1 cellular context compared by ENCODE assay signal in the genomic region with DNA sequence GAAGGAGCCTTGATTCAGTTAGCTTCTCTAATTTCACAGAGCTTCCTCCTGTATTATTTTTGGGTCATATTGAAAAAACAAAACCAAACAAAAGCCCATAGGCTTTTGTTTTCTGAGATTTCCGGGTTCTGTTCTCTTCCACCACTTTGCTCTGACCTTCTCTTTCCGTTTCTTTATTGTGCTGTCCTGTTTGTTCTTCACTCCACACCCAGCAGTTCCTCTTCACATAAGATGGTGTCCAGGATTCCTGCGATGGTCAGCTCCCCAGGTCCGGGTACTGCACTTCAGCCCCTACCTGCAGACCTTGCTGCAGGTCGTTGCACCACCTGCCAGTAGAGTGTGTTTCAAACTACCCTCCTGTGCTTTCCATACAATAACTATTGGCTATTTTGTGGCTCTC.
A peak's percentile ranks its signal among the peaks of the same experiment; 100 is the strongest.
TF ChIP-seq lines count a peak whose summit lies in the region.

No MANE protein-coding gene starts in this region.

TF ChIP-seq in K562, 482 proteins besides CTCF, POLR2A, EP300 and RAD21:
- TF ChIP-seq, protein P1, sequence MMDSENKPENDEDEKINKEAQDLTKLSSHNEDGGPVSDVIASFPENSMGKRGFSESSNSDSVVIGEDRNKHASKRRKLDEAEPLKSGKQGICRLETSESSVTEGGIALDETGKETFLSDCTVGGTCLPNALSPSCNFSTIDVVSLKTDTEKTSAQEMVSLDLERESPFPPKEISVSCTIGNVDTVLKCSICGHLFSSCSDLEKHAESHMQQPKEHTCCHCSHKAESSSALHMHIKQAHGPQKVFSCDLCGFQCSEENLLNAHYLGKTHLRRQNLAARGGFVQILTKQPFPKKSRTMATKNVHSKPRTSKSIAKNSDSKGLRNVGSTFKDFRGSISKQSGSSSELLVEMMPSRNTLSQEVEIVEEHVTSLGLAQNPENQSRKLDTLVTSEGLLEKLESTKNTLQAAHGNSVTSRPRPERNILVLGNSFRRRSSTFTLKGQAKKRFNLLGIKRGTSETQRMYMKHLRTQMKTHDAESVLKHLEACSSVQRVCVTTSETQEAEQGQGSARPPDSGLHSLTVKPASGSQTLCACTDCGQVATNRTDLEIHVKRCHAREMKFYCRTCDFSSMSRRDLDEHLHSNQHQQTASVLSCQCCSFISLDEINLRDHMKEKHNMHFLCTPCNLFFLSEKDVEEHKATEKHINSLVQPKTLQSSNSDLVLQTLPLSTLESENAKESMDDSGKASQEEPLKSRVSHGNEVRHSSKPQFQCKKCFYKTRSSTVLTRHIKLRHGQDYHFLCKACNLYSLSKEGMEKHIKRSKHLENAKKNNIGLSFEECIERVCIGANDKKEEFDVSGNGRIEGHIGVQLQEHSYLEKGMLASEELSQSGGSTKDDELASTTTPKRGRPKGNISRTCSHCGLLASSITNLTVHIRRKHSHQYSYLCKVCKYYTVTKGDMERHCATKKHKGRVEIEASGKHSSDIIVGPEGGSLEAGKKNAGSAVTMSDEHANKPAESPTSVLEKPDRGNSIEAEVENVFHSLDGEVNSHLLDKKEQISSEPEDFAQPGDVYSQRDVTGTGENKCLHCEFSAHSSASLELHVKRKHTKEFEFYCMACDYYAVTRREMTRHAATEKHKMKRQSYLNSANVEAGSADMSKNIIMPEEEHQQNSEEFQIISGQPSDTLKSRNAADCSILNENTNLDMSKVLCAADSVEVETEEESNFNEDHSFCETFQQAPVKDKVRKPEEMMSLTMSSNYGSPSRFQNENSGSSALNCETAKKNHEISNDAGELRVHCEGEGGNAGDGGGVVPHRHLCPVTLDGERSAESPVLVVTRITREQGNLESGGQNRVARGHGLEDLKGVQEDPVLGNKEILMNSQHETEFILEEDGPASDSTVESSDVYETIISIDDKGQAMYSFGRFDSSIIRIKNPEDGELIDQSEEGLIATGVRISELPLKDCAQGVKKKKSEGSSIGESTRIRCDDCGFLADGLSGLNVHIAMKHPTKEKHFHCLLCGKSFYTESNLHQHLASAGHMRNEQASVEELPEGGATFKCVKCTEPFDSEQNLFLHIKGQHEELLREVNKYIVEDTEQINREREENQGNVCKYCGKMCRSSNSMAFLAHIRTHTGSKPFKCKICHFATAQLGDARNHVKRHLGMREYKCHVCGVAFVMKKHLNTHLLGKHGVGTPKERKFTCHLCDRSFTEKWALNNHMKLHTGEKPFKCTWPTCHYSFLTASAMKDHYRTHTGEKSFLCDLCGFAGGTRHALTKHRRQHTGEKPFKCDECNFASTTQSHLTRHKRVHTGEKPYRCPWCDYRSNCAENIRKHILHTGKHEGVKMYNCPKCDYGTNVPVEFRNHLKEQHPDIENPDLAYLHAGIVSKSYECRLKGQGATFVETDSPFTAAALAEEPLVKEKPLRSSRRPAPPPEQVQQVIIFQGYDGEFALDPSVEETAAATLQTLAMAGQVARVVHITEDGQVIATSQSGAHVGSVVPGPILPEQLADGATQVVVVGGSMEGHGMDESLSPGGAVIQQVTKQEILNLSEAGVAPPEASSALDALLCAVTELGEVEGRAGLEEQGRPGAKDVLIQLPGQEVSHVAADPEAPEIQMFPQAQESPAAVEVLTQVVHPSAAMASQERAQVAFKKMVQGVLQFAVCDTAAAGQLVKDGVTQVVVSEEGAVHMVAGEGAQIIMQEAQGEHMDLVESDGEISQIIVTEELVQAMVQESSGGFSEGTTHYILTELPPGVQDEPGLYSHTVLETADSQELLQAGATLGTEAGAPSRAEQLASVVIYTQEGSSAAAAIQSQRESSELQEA (IDR thresholded peaks at IDR 0.05; ENCODE audit: low read depth): no peak
- TF ChIP-seq IFI16 (CRISPR knock-in tag; IDR thresholded peaks at IDR 0.05): no peak
- TF ChIP-seq, protein P2, sequence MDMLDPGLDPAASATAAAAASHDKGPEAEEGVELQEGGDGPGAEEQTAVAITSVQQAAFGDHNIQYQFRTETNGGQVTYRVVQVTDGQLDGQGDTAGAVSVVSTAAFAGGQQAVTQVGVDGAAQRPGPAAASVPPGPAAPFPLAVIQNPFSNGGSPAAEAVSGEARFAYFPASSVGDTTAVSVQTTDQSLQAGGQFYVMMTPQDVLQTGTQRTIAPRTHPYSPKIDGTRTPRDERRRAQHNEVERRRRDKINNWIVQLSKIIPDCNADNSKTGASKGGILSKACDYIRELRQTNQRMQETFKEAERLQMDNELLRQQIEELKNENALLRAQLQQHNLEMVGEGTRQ (CRISPR knock-in tag; IDR thresholded peaks at IDR 0.05): no peak
- peak; percentile 24; the same call in 1 of the 2 replicates for TF ChIP-seq SPI1 (IDR thresholded peaks at IDR 0.05; ENCODE audit: borderline replicate concordance, low read depth, low read length)
- no peak for TF ChIP-seq SRSF9 (IDR thresholded peaks at IDR 0.05; ENCODE audit: borderline replicate concordance, low read depth, low read length)
- TF ChIP-seq, protein P3, sequence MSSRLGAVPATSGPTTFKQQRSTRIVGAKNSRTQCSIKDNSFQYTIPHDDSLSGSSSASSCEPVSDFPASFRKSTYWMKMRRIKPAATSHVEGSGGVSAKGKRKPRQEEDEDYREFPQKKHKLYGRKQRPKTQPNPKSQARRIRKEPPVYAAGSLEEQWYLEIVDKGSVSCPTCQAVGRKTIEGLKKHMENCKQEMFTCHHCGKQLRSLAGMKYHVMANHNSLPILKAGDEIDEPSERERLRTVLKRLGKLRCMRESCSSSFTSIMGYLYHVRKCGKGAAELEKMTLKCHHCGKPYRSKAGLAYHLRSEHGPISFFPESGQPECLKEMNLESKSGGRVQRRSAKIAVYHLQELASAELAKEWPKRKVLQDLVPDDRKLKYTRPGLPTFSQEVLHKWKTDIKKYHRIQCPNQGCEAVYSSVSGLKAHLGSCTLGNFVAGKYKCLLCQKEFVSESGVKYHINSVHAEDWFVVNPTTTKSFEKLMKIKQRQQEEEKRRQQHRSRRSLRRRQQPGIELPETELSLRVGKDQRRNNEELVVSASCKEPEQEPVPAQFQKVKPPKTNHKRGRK (tag; IDR thresholded peaks at IDR 0.05): peak; percentile 56; the same call in 1 of the 2 replicates
- no peak for TF ChIP-seq NFIC (IDR thresholded peaks at IDR 0.05)
